In genomic region chr2:226845717-226846116, GRCh38 we compare ENCODE assay signal across 15 cellular contexts.
A peak's percentile ranks its signal among the peaks of the same experiment; 100 is the strongest.
DNase-seq lines count a peak whose midpoint lies in the region; ATAC-seq lines count a peak whose summit lies in the region.
"Had no signal": no experiment of that assay in that cellular context is flagged by ENCODE, and none has a peak within 500 bp of the region (broad histone marks: within the 10 kb centered on the region; RNA-seq: fewer than 3 reads in every experiment).

No MANE protein-coding gene starts in this region.

- DNase-seq in OCI-M1 (lab: John Stamatoyannopoulos, UW): peak; percentile 42
- no peak for DNase-seq in activated naive CD4-positive, alpha-beta T cell treated with Interleukin-2 at 50 U/mL for 16 hours
- DNase-seq in NK-92 (lab: John Stamatoyannopoulos, UW; ENCODE audit: unreplicated experiment): no peak
- no peak for DNase-seq in head of caudate nucleus
- DNase-seq in NCI-H2227 treated with DMSO at 0.1 percent for 48 hours (lab: John Stamatoyannopoulos, UW): no peak
- DNase-seq: activated naive CD4-positive, alpha-beta T cell; DMS153; foreskin fibroblast; lower lobe of right lung; natural killer cell; NCI-H2107; trophoblast cell had no signal

- ATAC-seq in GM18867 (IDR thresholded peaks at IDR 0.05; ENCODE audit: unreplicated experiment) (peak; percentile 61), GM21529 (IDR thresholded peaks at IDR 0.05; ENCODE audit: unreplicated experiment) (peak; percentile 48), HG03103 (IDR thresholded peaks at IDR 0.05; ENCODE audit: low read depth, unreplicated experiment) (peak; percentile 57)
- ATAC-seq: lower lobe of right lung, natural killer cell had no signal

- intact Hi-C loops in head of caudate nucleus (cut with DNase I): no loop called here
